ENCODE assay signal across 26 cellular contexts in genomic region chr2:142076319-142076718, GRCh38. TPM values are rescaled to one million over a fixed set of nuclear protein-coding genes. Genes with fewer than 3 reads are reported as not detected.
"Had no signal": no experiment of that assay in that cellular context is flagged by ENCODE, and none has a peak within 500 bp of the region (broad histone marks: within the 10 kb centered on the region; RNA-seq: fewer than 3 reads in every experiment).

No MANE protein-coding gene starts in this region.

- H3K27ac Mint-ChIP-seq: immature natural killer cell; naive thymus-derived CD4-positive, alpha-beta T cell had no signal

- H3K9me3 ChIP-seq: esophagus muscularis mucosa, gastroesophageal sphincter, heart left ventricle, left lung, lower lobe of right lung had no signal

- DNase-seq: dermis blood vessel endothelial cell; dorsolateral prefrontal cortex; effector CD4-positive, alpha-beta T cell; effector memory CD4-positive, alpha-beta T cell; foreskin keratinocyte; heart left ventricle; hypothalamus; immature natural killer cell; islet precursor cell; kidney; kidney glomerular epithelial cell; left colon; left lung; left ventricle myocardium superior; lower lobe of right lung; mesenchymal stem cell; midbrain; naive thymus-derived CD4-positive, alpha-beta T cell had no signal

- ATAC-seq: foreskin keratinocyte; gastroesophageal sphincter; heart left ventricle; left colon; left lung; left ventricle myocardium superior; lower lobe of right lung; naive thymus-derived CD4-positive, alpha-beta T cell had no signal

- H3K4me3 ChIP-seq: coronary artery, dorsolateral prefrontal cortex, esophagus muscularis mucosa, gastroesophageal sphincter, heart left ventricle, hepatocyte, left lung, lower lobe of right lung had no signal

- H3K36me3 Mint-ChIP-seq: immature natural killer cell; naive thymus-derived CD4-positive, alpha-beta T cell had no signal

- H3K4me1 Mint-ChIP-seq: immature natural killer cell; naive thymus-derived CD4-positive, alpha-beta T cell had no signal

- FAIRE-seq: colon, endothelial cell of umbilical vein, frontal cortex, kidney had no signal

- H3K36me3 ChIP-seq: esophagus muscularis mucosa, gastroesophageal sphincter, heart left ventricle, left lung, lower lobe of right lung had no signal

- H3K4me3 Mint-ChIP-seq: immature natural killer cell; naive thymus-derived CD4-positive, alpha-beta T cell had no signal

- H3K27ac ChIP-seq: coronary artery, dorsolateral prefrontal cortex, esophagus muscularis mucosa, foreskin keratinocyte, gastroesophageal sphincter, heart left ventricle, hepatocyte, left lung, lower lobe of right lung had no signal

- H3K27me3 Mint-ChIP-seq: naive thymus-derived CD4-positive, alpha-beta T cell had no signal

RNA-seq across cellular contexts. Expression of gene LRP1B, which starts 54.5 kb away (rescaled TPM):
- total RNA-seq: foreskin keratinocyte, lung microvascular endothelial cell had no signal
